In genomic region chr12:132886529-132887477, GRCh38 we compare ENCODE assay signal across 8 cellular contexts. TPM values are rescaled to one million over a fixed set of nuclear protein-coding genes. Genes with fewer than 3 reads are reported as not detected.
DNase-seq lines count a peak whose midpoint lies in the region; ATAC-seq and TF ChIP-seq lines count a peak whose summit lies in the region.

No MANE protein-coding gene starts in this region.

- H3K36me3 ChIP-seq in breast epithelium, result no peaks in the 10 kb centered on the region
- peaks cover 0 to 26% of the 10 kb centered on the region in 2 donors for H3K36me3 ChIP-seq in left lung
- no peaks in the 10 kb centered on the region for H3K36me3 ChIP-seq in thoracic aorta

- no peaks in the 10 kb centered on the region for H3K27me3 ChIP-seq in breast epithelium
- no peaks in the 10 kb centered on the region for H3K27me3 ChIP-seq in left lung
- H3K27me3 ChIP-seq in thoracic aorta (replicated peaks; ENCODE audit: insufficient read depth), result no peaks in the 10 kb centered on the region

- intact Hi-C loops in breast epithelium (cut with DNase I; ENCODE audit: low total_unique reads) (no loop called here), left lung (cut with DNase I) (no loop called here)

- H3K9me3 ChIP-seq in breast epithelium (no peaks in the 10 kb centered on the region), left lung (no peaks in the 10 kb centered on the region), thoracic aorta (no peaks in the 10 kb centered on the region)

- ATAC-seq in HG02571 (IDR thresholded peaks at IDR 0.05; ENCODE audit: unreplicated experiment) (peak; percentile 29), left lung (peak; percentile 1), thoracic aorta (ENCODE audit: insufficient number of reproducible peaks, low FRiP score, low read depth) (peak; percentile 34), GM19328 (IDR thresholded peaks at IDR 0.05; ENCODE audit: unreplicated experiment) (no peak)

- DNase-seq in NCI-H748 (lab: John Stamatoyannopoulos, UW; ENCODE audit: unreplicated experiment) (peak; percentile 72), NCI-H748 treated with DMSO at 0.1 percent for 48 hours (lab: John Stamatoyannopoulos, UW) (no peak), NCI-H2227 (lab: John Stamatoyannopoulos, UW; ENCODE audit: unreplicated experiment) (peak; percentile 79), breast epithelium (ENCODE audit: low spot score in 2 of 2) (no peak), left lung (peak; percentile 34 to 88), thoracic aorta (ENCODE audit: low spot score) (no peak)

- H3K4me3 ChIP-seq in breast epithelium (peak overlapping the region; percentile 58 to 71 (median 70)), left lung (peak overlapping the region; percentile 77 to 94), thoracic aorta (peak overlapping the region; percentile 90)

- TF ChIP-seq CTCF in breast epithelium (IDR thresholded peaks at IDR 0.05) (no peak), left lung (IDR thresholded peaks at IDR 0.05) (no peak), thoracic aorta (IDR thresholded peaks at IDR 0.05) (no peak)

- H3K4me1 ChIP-seq in breast epithelium (no peaks in the 10 kb centered on the region), left lung (peaks cover 0 to 16% of the 10 kb centered on the region in 2 donors), thoracic aorta (ENCODE audit: control insufficient read depth in 1 of 2, low read depth in 2 of 2) (peaks cover 6 to 14% of the 10 kb centered on the region in 2 donors)

- no peak for TF ChIP-seq POLR2A in breast epithelium (IDR thresholded peaks at IDR 0.05)

- H3K27ac ChIP-seq in breast epithelium, result peak overlapping the region; percentile 87 to 95
- peak overlapping the region in 1 of 2 donors; percentile 99 for H3K27ac ChIP-seq in left lung
- peak overlapping the region; percentile 60 to 98 for H3K27ac ChIP-seq in thoracic aorta

RNA-seq across cellular contexts. Expression of gene CHFR, which starts 0.6 kb away (rescaled TPM):
- total RNA-seq in breast epithelium (10 to 100 TPM; 22.4 to 36.1 (median 26.5) TPM), left lung (10 to 100 TPM; 42.2 to 62.6 TPM), thoracic aorta (10 to 100 TPM; 72.3 to 75.6 TPM)

RNA-seq across cellular contexts. Expression of gene GOLGA3, which starts 58.1 kb away (rescaled TPM):
- total RNA-seq in breast epithelium (10 to 100 TPM; 51.7 to 76.7 (median 58.5) TPM), left lung (10 to 100 TPM; 81.0 to 82.6 TPM), thoracic aorta (100 to 1,000 TPM; 125 to 137 TPM)

Comparison
In these comparisons a context has a peak if more than half of its experiments do, and no peak if none do; other contexts are left out.
1. DNase-seq: peak in NCI-H748 (single experiment), NCI-H2227 (single experiment) and left lung (2 of 2); none in NCI-H748 treated with DMSO at 0.1 percent for 48 hours (single experiment), breast epithelium (0 of 2) and thoracic aorta (single experiment).
2. Peak in every context shown above with its lines, with median percentiles within 50 percentile points of each other: H3K4me3 ChIP-seq.